13 cellular contexts compared by ENCODE assay signal in genomic region chr1:13618483-13618882, GRCh38. TPM values are rescaled to one million over a fixed set of nuclear protein-coding genes. Genes with fewer than 3 reads are reported as not detected.
DNase-seq lines count a peak whose midpoint lies in the region; ATAC-seq and TF ChIP-seq lines count a peak whose summit lies in the region.
"Had no signal": no experiment of that assay in that cellular context is flagged by ENCODE, and none has a peak within 500 bp of the region (broad histone marks: within the 10 kb centered on the region; RNA-seq: fewer than 3 reads in every experiment).

No MANE protein-coding gene starts in this region.

- no peak for TF ChIP-seq EP300 in suprapubic skin (IDR thresholded peaks at IDR 0.05)

- no peak for DNase-seq in GM23338 (ENCODE audit: low spot score)
- DNase-seq in esophagus squamous epithelium (lab: John Stamatoyannopoulos, UW) = no peak
- DNase-seq in prostate gland (ENCODE audit: low spot score) = no peak
- DNase-seq in suprapubic skin (ENCODE audit: low spot score in 2 of 2) = peak in 1 of 2 donors; percentile 24
- no peak for DNase-seq in globus pallidus (ENCODE audit: low spot score)
- DNase-seq in Right ventricle myocardium superior = no peak
- DNase-seq: 8988T; AML-193; Caco-2; CD8-positive, alpha-beta memory T cell had no signal

- no peaks in the 10 kb centered on the region for H3K79me2 ChIP-seq in GM23338 (replicated peaks; ENCODE audit: insufficient read depth)

- no peaks in the 10 kb centered on the region for H3K9me2 ChIP-seq in GM23338 (ENCODE audit: insufficient read depth)

- H3K36me3 Mint-ChIP-seq in GM23338 (ENCODE audit: low read depth) = peaks cover 42% of the 10 kb centered on the region
- H3K36me3 Mint-ChIP-seq: CD8-positive, alpha-beta memory T cell had no signal

- 0 out of 2 replicates have a peak, but pooled peaks cover 5% of the 10 kb centered on the region for H4K20me1 ChIP-seq in GM23338 (replicated peaks; ENCODE audit: insufficient read depth)
- H4K20me1 ChIP-seq: BLaER1 had no signal

- peaks cover 17% of the 10 kb centered on the region for H3K27me3 Mint-ChIP-seq in GM23338 (ENCODE audit: insufficient read depth, low read depth, poor library complexity)

- no peak overlapping the region for H3K27ac ChIP-seq in GM23338 (ENCODE audit: low read depth)
- H3K27ac ChIP-seq in esophagus squamous epithelium = peak overlapping the region; percentile 74 to 88 (median 80)
- H3K27ac ChIP-seq in prostate gland = peak overlapping the region; percentile 62 to 75
- peak overlapping the region; percentile 92 for H3K27ac ChIP-seq in suprapubic skin
- H3K27ac ChIP-seq: BLaER1 had no signal

- H3K4me1 Mint-ChIP-seq in GM23338 = peaks cover 11% of the 10 kb centered on the region
- H3K4me1 Mint-ChIP-seq: CD8-positive, alpha-beta memory T cell had no signal

- H3K4me2 ChIP-seq in GM23338 = no peak overlapping the region
- H3K4me2 ChIP-seq: BLaER1 had no signal

- TF ChIP-seq CTCF in GM23338 (conservative IDR thresholded peaks at IDR 0.05; ENCODE audit: low read depth in 2 of 2) (no peak), esophagus squamous epithelium (IDR thresholded peaks at IDR 0.05) (no peak), prostate gland (IDR thresholded peaks at IDR 0.05) (no peak), suprapubic skin (IDR thresholded peaks at IDR 0.05) (no peak)

- H3K4me1 ChIP-seq in GM23338 (ENCODE audit: insufficient read depth) (peaks cover 12% of the 10 kb centered on the region), esophagus squamous epithelium (peaks cover 21 to 42% (median 24%) of the 10 kb centered on the region in 3 donors), prostate gland (replicated peaks) (no peaks in the 10 kb centered on the region), suprapubic skin (peaks cover 37% of the 10 kb centered on the region)
- H3K4me1 ChIP-seq: BLaER1, Caco-2 had no signal

- H3K9me3 Mint-ChIP-seq in GM23338 = no peaks in the 10 kb centered on the region; the same call in 2 of the 3 replicates

- no peaks in the 10 kb centered on the region for H3F3A ChIP-seq in GM23338 (replicated peaks; ENCODE audit: low read depth)

- intact Hi-C loops in esophagus squamous epithelium (cut with DNase I) = no loop called here
- intact Hi-C loops in prostate gland (cut with DNase I) = loop anchor here (5.0 kb wide), 2 partner anchors 36 to 76 kb away; partner anchors contain the start of gene PDPN
- intact Hi-C loops in Right ventricle myocardium superior (cut with DNase I) = no loop called here

- TF ChIP-seq POLR2A in esophagus squamous epithelium (IDR thresholded peaks at IDR 0.05) = no peak
- TF ChIP-seq POLR2A in prostate gland (IDR thresholded peaks at IDR 0.05) = no peak
- TF ChIP-seq POLR2A in suprapubic skin (IDR thresholded peaks at IDR 0.05) = no peak

- ATAC-seq in GM23338 (0 out of 3 replicates have a peak, but pooled peaks have one; percentile 23), HG03025 (IDR thresholded peaks at IDR 0.05; ENCODE audit: low FRiP score, unreplicated experiment) (no peak), Right ventricle myocardium superior (ENCODE audit: poor library complexity) (no peak)
- ATAC-seq: HCT116 had no signal

- H3K27me3 ChIP-seq in GM23338 (ENCODE audit: insufficient read depth) = no peaks in the 10 kb centered on the region
- no peaks in the 10 kb centered on the region for H3K27me3 ChIP-seq in esophagus squamous epithelium
- no peaks in the 10 kb centered on the region for H3K27me3 ChIP-seq in prostate gland (replicated peaks; ENCODE audit: insufficient read depth)
- H3K27me3 ChIP-seq in suprapubic skin = no peaks in the 10 kb centered on the region
- H3K27me3 ChIP-seq: BLaER1 had no signal

- H2AFZ ChIP-seq in GM23338 = no peak overlapping the region

- H3K4me3 ChIP-seq in GM23338 (no peak overlapping the region), esophagus squamous epithelium (no peak overlapping the region), prostate gland (no peak overlapping the region), suprapubic skin (no peak overlapping the region)
- H3K4me3 ChIP-seq: BLaER1 had no signal

- WGBS in esophagus squamous epithelium, 2 donors = 91 to 94% methylated on average over 8 to 10 of the region's 11 CpGs
- 97% methylated on average over 11 of the region's 11 CpGs for WGBS in prostate gland
- 97% methylated on average over 11 of the region's 11 CpGs for WGBS in suprapubic skin

- H3K9me3 ChIP-seq in esophagus squamous epithelium (no peaks in the 10 kb centered on the region), prostate gland (no peaks in the 10 kb centered on the region), suprapubic skin (no peaks in the 10 kb centered on the region)
- H3K9me3 ChIP-seq: BLaER1, Caco-2 had no signal

- peaks cover 18% of the 10 kb centered on the region; the same call in 1 of the 2 replicates for H3K36me3 ChIP-seq in GM23338 (ENCODE audit: insufficient read depth)
- H3K36me3 ChIP-seq in esophagus squamous epithelium = peaks cover 0 to 20% (median 0%) of the 10 kb centered on the region in 3 donors
- no peaks in the 10 kb centered on the region for H3K36me3 ChIP-seq in prostate gland
- H3K36me3 ChIP-seq in suprapubic skin = peaks cover 6% of the 10 kb centered on the region
- H3K36me3 ChIP-seq: BLaER1 had no signal

- H3K27ac Mint-ChIP-seq in GM23338 = no peak overlapping the region
- H3K27ac Mint-ChIP-seq: CD8-positive, alpha-beta memory T cell had no signal

- H3K4me3 Mint-ChIP-seq in GM23338 = no peak overlapping the region
- H3K4me3 Mint-ChIP-seq: CD8-positive, alpha-beta memory T cell had no signal

TF ChIP-seq in GM23338, 12 proteins besides CTCF, POLR2A, EP300 and RAD21:
- no peak for TF ChIP-seq ZNF114 (CRISPR knock-in tag; IDR thresholded peaks at IDR 0.05)
- no peak for TF ChIP-seq STAT1 (IDR thresholded peaks at IDR 0.05; ENCODE audit: unreplicated experiment)
- no peak for TF ChIP-seq POLR2AphosphoS5 (IDR thresholded peaks at IDR 0.05; ENCODE audit: low read depth)
- no peak for TF ChIP-seq ZNF331 (CRISPR knock-in tag; IDR thresholded peaks at IDR 0.05; ENCODE audit: low read depth)

RNA-seq across cellular contexts. Expression of gene PDPN, which starts 34.9 kb away (rescaled TPM):
- 67.3 and 77.2 TPM in 2 replicates for total RNA-seq in GM23338 (2014; rRNA removed; shearing (Covaris generic))
- polyA plus RNA-seq in GM23338 (2016; fragmentation: Nextera tagmentation; extraction: Ambion mirVana) = 77.1 and 82.8 TPM in 2 replicates
- total RNA-seq in esophagus squamous epithelium = 10 to 100 TPM in 3 of 4 donors, 1 to 10 TPM in 1; 4.5 to 24.2 (median 17.6) TPM
- total RNA-seq in prostate gland = 10 to 100 TPM; 11.4 to 19.5 TPM
- 10 to 100 TPM; 21.4 to 46.6 (median 29.1) TPM for total RNA-seq in suprapubic skin
- total RNA-seq in Right ventricle myocardium superior = 20.3 TPM
- total RNA-seq: Caco-2 had no signal
- polyA plus RNA-seq: CD8-positive, alpha-beta memory T cell had no signal
